15 cellular contexts compared by ENCODE assay signal in the genomic region with DNA sequence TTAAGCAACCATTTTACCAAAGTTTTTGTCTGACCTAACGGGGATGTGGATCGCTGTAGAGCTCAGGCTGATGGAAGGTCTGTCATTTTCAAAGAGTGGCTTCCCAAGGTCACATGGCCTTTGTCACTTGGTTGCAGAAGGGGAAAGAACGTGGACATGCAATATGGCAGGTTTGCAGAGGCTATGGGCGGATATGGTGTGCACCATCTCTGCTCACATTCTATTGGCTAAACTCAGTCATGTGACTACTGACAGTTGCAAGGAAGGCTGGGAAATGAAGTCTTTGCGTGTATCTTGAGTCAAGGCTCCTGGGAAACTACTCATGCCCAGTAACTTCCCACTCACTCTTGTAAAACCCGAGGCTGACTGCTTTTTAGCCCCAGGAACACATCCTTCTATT.
A peak's percentile ranks its signal among the peaks of the same experiment; 100 is the strongest.
DNase-seq lines count a peak whose midpoint lies in the region; ATAC-seq, FAIRE-seq and TF ChIP-seq lines count a peak whose summit lies in the region.
"Had no signal": no experiment of that assay in that cellular context is flagged by ENCODE, and none has a peak within 500 bp of the region (broad histone marks: within the 10 kb centered on the region; RNA-seq: fewer than 3 reads in every experiment).

No MANE protein-coding gene starts in this region.

- ATAC-seq in GM19452 (IDR thresholded peaks at IDR 0.05; ENCODE audit: unreplicated experiment) (no peak), psoas muscle (no peak)

- intact Hi-C loops in psoas muscle (cut with DNase I) = no loop called here

- FAIRE-seq in RCC 7860 (lab: Jason Lieb, UNC) = no peak
- FAIRE-seq: TTC549 had no signal

- DNase-seq in EH (ENCODE audit: low read depth) (peak; percentile 25), HS-5 (ENCODE audit: low read depth) (peak; percentile 5), RCC 7860 (ENCODE audit: low spot score) (peak; percentile 21), fibroblast of mammary gland (ENCODE audit: low read depth) (peak; percentile 7), NCI-H1417 (lab: John Stamatoyannopoulos, UW) (no peak), psoas muscle (no peak)
- DNase-seq: activated CD8-positive, alpha-beta memory T cell treated with anti-CD3 and anti-CD28 coated beads for 24 hours; activated naive CD4-positive, alpha-beta T cell; mesenchymal stem cell; MV-4-11; NCI-H345; stomach had no signal

- H3K36me3 ChIP-seq in psoas muscle (ENCODE audit: insufficient read depth in 1 of 2, low read depth in 1 of 2) = no peaks in the 10 kb centered on the region
- H3K36me3 ChIP-seq: stomach had no signal

- 80 to 82% (median 82%) methylated on average over 6 of the region's 6 CpGs for WGBS in psoas muscle, 3 donors

- H3K4me3 ChIP-seq in fibroblast of mammary gland (ENCODE audit: control insufficient read depth, low read depth, low read length) = no peak overlapping the region
- H3K4me3 ChIP-seq in psoas muscle = no peak overlapping the region
- H3K4me3 ChIP-seq: skin epidermis, stomach had no signal

- H3K27ac ChIP-seq in psoas muscle = no peak overlapping the region
- H3K27ac ChIP-seq: skin epidermis, stomach had no signal

- no peak for TF ChIP-seq CTCF in fibroblast of mammary gland (conservative IDR thresholded peaks at IDR 0.05; ENCODE audit: control insufficient read depth, insufficient read depth, low read depth, low read length)
- no peak for TF ChIP-seq CTCF in psoas muscle (IDR thresholded peaks at IDR 0.05)

- no peaks in the 10 kb centered on the region for H3K27me3 ChIP-seq in psoas muscle (ENCODE audit: insufficient read depth in 3 of 3, low read length in 2 of 3)
- H3K27me3 ChIP-seq: stomach had no signal

- H3K4me1 ChIP-seq in psoas muscle = no peaks in the 10 kb centered on the region
- H3K4me1 ChIP-seq: stomach had no signal

- H3K9me3 ChIP-seq in psoas muscle = no peaks in the 10 kb centered on the region

Comparison
In these comparisons a context has a peak if more than half of its experiments do, and no peak if none do; other contexts are left out.
1. DNase-seq: peak in EH (single experiment), HS-5 (single experiment), RCC 7860 (single experiment) and fibroblast of mammary gland (single experiment); none in NCI-H1417 (0 of 3) and psoas muscle (0 of 2).